In the genomic region with DNA sequence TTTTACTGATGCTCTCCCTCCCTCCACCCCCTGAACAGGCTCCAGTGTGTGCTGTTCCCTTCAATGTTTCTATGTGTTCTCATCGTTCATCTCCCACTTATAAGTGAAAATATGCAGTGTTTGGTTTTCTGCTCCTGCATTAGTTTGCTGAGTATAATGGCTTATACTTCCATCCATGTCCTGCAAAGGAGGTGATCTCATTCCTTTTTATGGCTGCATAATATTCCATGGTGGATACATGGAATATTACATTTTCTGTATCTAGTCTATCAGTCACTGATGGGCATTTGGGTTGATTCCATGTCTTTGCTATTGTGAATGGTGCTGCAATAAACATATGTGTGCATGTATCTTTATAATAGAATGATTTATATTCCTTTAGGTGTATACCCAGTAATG, we compare ENCODE assay signal across 6 cellular contexts. TPM values are rescaled to one million over a fixed set of nuclear protein-coding genes. Genes with fewer than 3 reads are reported as not detected.
A peak's percentile ranks its signal among the peaks of the same experiment; 100 is the strongest.
DNase-seq lines count a peak whose midpoint lies in the region; ATAC-seq lines count a peak whose summit lies in the region.
"Not testable (repeated sequence)": the region's sequence is repeated elsewhere in the genome, so short reads cannot be mapped to it uniquely, and the experiment has no call there.

No MANE protein-coding gene starts in this region.

- H3K9me3 ChIP-seq in CD4-positive, CD25-positive, alpha-beta regulatory T cell (ENCODE audit: control insufficient read depth in 2 of 2, low read length in 2 of 2); CD8-positive, alpha-beta memory T cell (ENCODE audit: low read length); naive thymus-derived CD4-positive, alpha-beta T cell (ENCODE audit: control insufficient read depth in 2 of 3, low read length in 3 of 3): not testable (repeated sequence)

- H3K27ac Mint-ChIP-seq in CD4-positive, CD25-positive, alpha-beta regulatory T cell, result peak overlapping the region in 2 of 3 donors; percentile 30 to 98
- peak overlapping the region; percentile 32 to 97 (median 68) for H3K27ac Mint-ChIP-seq in CD8-positive, alpha-beta memory T cell
- peak overlapping the region; percentile 79 to 91 for H3K27ac Mint-ChIP-seq in T-cell
- peak overlapping the region; percentile 7 for H3K27ac Mint-ChIP-seq in activated CD8-positive, alpha-beta memory T cell treated with anti-CD3 and anti-CD28 coated beads, Interleukin-2, amount 10 ng/mL, durations not matched to agents 7 days and 5 days
- H3K27ac Mint-ChIP-seq in activated naive CD8-positive, alpha-beta T cell treated with anti-CD3 and anti-CD28 coated beads, Interleukin-2, amount 10 ng/mL, durations not matched to agents 7 days and 5 days, result peak overlapping the region; percentile 22
- peak overlapping the region in 8 of 9 donors; percentile 74 to 96 (median 90) for H3K27ac Mint-ChIP-seq in naive thymus-derived CD4-positive, alpha-beta T cell

- not testable (repeated sequence) for H3K27me3 Mint-ChIP-seq in CD4-positive, CD25-positive, alpha-beta regulatory T cell; CD8-positive, alpha-beta memory T cell; T-cell; activated CD8-positive, alpha-beta memory T cell treated with anti-CD3 and anti-CD28 coated beads, Interleukin-2, amount 10 ng/mL, durations not matched to agents 7 days and 5 days; activated naive CD8-positive, alpha-beta T cell treated with anti-CD3 and anti-CD28 coated beads, Interleukin-2, amount 10 ng/mL, durations not matched to agents 7 days and 5 days; naive thymus-derived CD4-positive, alpha-beta T cell

- H3K4me1 Mint-ChIP-seq in CD4-positive, CD25-positive, alpha-beta regulatory T cell, result peaks cover 32 to 65% (median 37%) of the 10 kb centered on the region in 4 donors
- peaks cover 43 to 75% (median 71%) of the 10 kb centered on the region in 3 donors for H3K4me1 Mint-ChIP-seq in CD8-positive, alpha-beta memory T cell
- H3K4me1 Mint-ChIP-seq in T-cell, result peaks cover 67 to 74% (median 70%) of the 10 kb centered on the region in 3 donors
- H3K4me1 Mint-ChIP-seq in activated CD8-positive, alpha-beta memory T cell treated with anti-CD3 and anti-CD28 coated beads, Interleukin-2, amount 10 ng/mL, durations not matched to agents 7 days and 5 days, result peaks cover 29% of the 10 kb centered on the region
- H3K4me1 Mint-ChIP-seq in activated naive CD8-positive, alpha-beta T cell treated with anti-CD3 and anti-CD28 coated beads, Interleukin-2, amount 10 ng/mL, durations not matched to agents 7 days and 5 days, result peaks cover 41% of the 10 kb centered on the region
- H3K4me1 Mint-ChIP-seq in naive thymus-derived CD4-positive, alpha-beta T cell, result peaks cover 34 to 81% (median 72%) of the 10 kb centered on the region in 7 donors

- peak overlapping the region; percentile 39 for H3K4me3 ChIP-seq in CD4-positive, CD25-positive, alpha-beta regulatory T cell (ENCODE audit: low read depth, low read length)
- not testable (repeated sequence) for H3K4me3 ChIP-seq in CD8-positive, alpha-beta memory T cell (ENCODE audit: low read length); naive thymus-derived CD4-positive, alpha-beta T cell (ENCODE audit: low read length)

- H3K4me3 Mint-ChIP-seq in CD4-positive, CD25-positive, alpha-beta regulatory T cell, result peak overlapping the region in 2 of 4 donors; percentile 12 to 40
- H3K4me3 Mint-ChIP-seq in CD8-positive, alpha-beta memory T cell, result peak overlapping the region in 2 of 7 donors; percentile 4 to 11
- H3K4me3 Mint-ChIP-seq in T-cell, result peak overlapping the region in 1 of 3 donors; percentile 53
- H3K4me3 Mint-ChIP-seq in activated CD8-positive, alpha-beta memory T cell treated with anti-CD3 and anti-CD28 coated beads, Interleukin-2, amount 10 ng/mL, durations not matched to agents 7 days and 5 days; activated naive CD8-positive, alpha-beta T cell treated with anti-CD3 and anti-CD28 coated beads, Interleukin-2, amount 10 ng/mL, durations not matched to agents 7 days and 5 days: not testable (repeated sequence)
- H3K4me3 Mint-ChIP-seq in naive thymus-derived CD4-positive, alpha-beta T cell, result peak overlapping the region in 5 of 10 donors; percentile 4 to 71 (median 19)

- ATAC-seq in CD4-positive, CD25-positive, alpha-beta regulatory T cell (ENCODE audit: low read depth in 2 of 2); T-cell (replicated peaks in 1 of 4); activated CD8-positive, alpha-beta memory T cell treated with anti-CD3 and anti-CD28 coated beads, Interleukin-2, amount 10 ng/mL, durations not matched to agents 7 days and 5 days; activated naive CD8-positive, alpha-beta T cell treated with anti-CD3 and anti-CD28 coated beads, Interleukin-2, amount 10 ng/mL, durations not matched to agents 7 days and 5 days (ENCODE audit: low read depth); naive thymus-derived CD4-positive, alpha-beta T cell: not testable (repeated sequence)

- H3K9me3 Mint-ChIP-seq in CD4-positive, CD25-positive, alpha-beta regulatory T cell; CD8-positive, alpha-beta memory T cell; T-cell; activated CD8-positive, alpha-beta memory T cell treated with anti-CD3 and anti-CD28 coated beads, Interleukin-2, amount 10 ng/mL, durations not matched to agents 7 days and 5 days (ENCODE audit: low read depth); activated naive CD8-positive, alpha-beta T cell treated with anti-CD3 and anti-CD28 coated beads, Interleukin-2, amount 10 ng/mL, durations not matched to agents 7 days and 5 days: not testable (repeated sequence)
- peaks cover 0 to 10% (median 0%) of the 10 kb centered on the region in 11 donors for H3K9me3 Mint-ChIP-seq in naive thymus-derived CD4-positive, alpha-beta T cell

- not testable (repeated sequence) for H3K36me3 Mint-ChIP-seq in CD4-positive, CD25-positive, alpha-beta regulatory T cell; CD8-positive, alpha-beta memory T cell; T-cell
- H3K36me3 Mint-ChIP-seq in activated CD8-positive, alpha-beta memory T cell treated with anti-CD3 and anti-CD28 coated beads, Interleukin-2, amount 10 ng/mL, durations not matched to agents 7 days and 5 days, result peaks cover 21% of the 10 kb centered on the region
- peaks cover 25% of the 10 kb centered on the region for H3K36me3 Mint-ChIP-seq in activated naive CD8-positive, alpha-beta T cell treated with anti-CD3 and anti-CD28 coated beads, Interleukin-2, amount 10 ng/mL, durations not matched to agents 7 days and 5 days
- peaks cover 0 to 35% (median 4%) of the 10 kb centered on the region in 5 donors for H3K36me3 Mint-ChIP-seq in naive thymus-derived CD4-positive, alpha-beta T cell

- not testable (repeated sequence) for H3K27ac ChIP-seq in CD4-positive, CD25-positive, alpha-beta regulatory T cell (ENCODE audit: insufficient read depth, low read length, poor library complexity, severe bottlenecking); CD8-positive, alpha-beta memory T cell (ENCODE audit: low read depth, low read length); naive thymus-derived CD4-positive, alpha-beta T cell (ENCODE audit: low read depth, low read length)

- POLR2A ChIA-PET in CD8-positive, alpha-beta memory T cell (lab: Charles Lee), result not testable (repeated sequence)
- POLR2A ChIA-PET in T-cell (lab: Charles Lee), result interaction anchor here in 1 of 2 donors (0.6 kb wide), 1 partner anchor 17 kb away, joined by 3 read pairs; no protein-coding TSS in a partner anchor
- POLR2A ChIA-PET in activated naive CD8-positive, alpha-beta T cell treated with anti-CD3 and anti-CD28 coated beads, Interleukin-2, amount 10 ng/mL, durations not matched to agents 7 days and 5 days (lab: Charles Lee), result interaction anchor here (0.9 kb wide), 2 partner anchors 9 to 118 kb away, joined by 3 read pairs; no protein-coding TSS in a partner anchor
- POLR2A ChIA-PET in naive thymus-derived CD4-positive, alpha-beta T cell (lab: Charles Lee), result interaction anchor here (1.0 to 1.1 kb wide), 2 partner anchors 42 to 58 kb away, joined by 3 read pairs; no protein-coding TSS in a partner anchor

- H3K4me1 ChIP-seq in CD4-positive, CD25-positive, alpha-beta regulatory T cell (ENCODE audit: control insufficient read depth, insufficient read depth, low read length, poor library complexity, severe bottlenecking), result peaks cover 18% of the 10 kb centered on the region
- H3K4me1 ChIP-seq in CD8-positive, alpha-beta memory T cell (ENCODE audit: insufficient read depth, low read length), result peaks cover 23% of the 10 kb centered on the region
- peaks cover 8 to 36% of the 10 kb centered on the region in 2 donors for H3K4me1 ChIP-seq in naive thymus-derived CD4-positive, alpha-beta T cell (ENCODE audit: control insufficient read depth in 2 of 2, insufficient read depth in 2 of 2, low read length in 2 of 2)

- not testable (repeated sequence) for H3K27me3 ChIP-seq in CD4-positive, CD25-positive, alpha-beta regulatory T cell (ENCODE audit: control insufficient read depth, insufficient read depth, low read length); CD8-positive, alpha-beta memory T cell (ENCODE audit: insufficient read depth, low read length, poor library complexity, severe bottlenecking); naive thymus-derived CD4-positive, alpha-beta T cell (ENCODE audit: control insufficient read depth in 2 of 2, insufficient read depth in 2 of 2, low read length in 2 of 2)

- CTCF ChIA-PET in CD8-positive, alpha-beta memory T cell (lab: Charles Lee), result interaction anchor here (0.8 kb wide), 1 partner anchor 169 kb away, joined by 3 read pairs; no protein-coding TSS in a partner anchor
- CTCF ChIA-PET in T-cell (lab: Charles Lee); naive thymus-derived CD4-positive, alpha-beta T cell (lab: Charles Lee): not testable (repeated sequence)
- CTCF ChIA-PET in activated CD8-positive, alpha-beta memory T cell treated with anti-CD3 and anti-CD28 coated beads, Interleukin-2, amount 10 ng/mL, durations not matched to agents 7 days and 5 days (lab: Charles Lee), result interaction anchor here (1.2 kb wide), 1 partner anchor 20 kb away, joined by 3 read pairs; no protein-coding TSS in a partner anchor

- intact Hi-C loops in naive thymus-derived CD4-positive, alpha-beta T cell (cut with micrococcal nuclease), result loop anchor here (1.0 to 5.0 kb wide), 5 partner anchors 11 to 170 kb away; a partner anchor contains a TSS

- not testable (repeated sequence) for DNase-seq in CD4-positive, CD25-positive, alpha-beta regulatory T cell; CD8-positive, alpha-beta memory T cell; T-cell; activated CD8-positive, alpha-beta memory T cell treated with anti-CD3 and anti-CD28 coated beads, Interleukin-2, amount 10 ng/mL, durations not matched to agents 7 days and 5 days; activated naive CD8-positive, alpha-beta T cell treated with anti-CD3 and anti-CD28 coated beads, Interleukin-2, amount 10 ng/mL, durations not matched to agents 7 days and 5 days; naive thymus-derived CD4-positive, alpha-beta T cell

- H3K36me3 ChIP-seq in CD4-positive, CD25-positive, alpha-beta regulatory T cell (ENCODE audit: control insufficient read depth, insufficient read depth, low read length); CD8-positive, alpha-beta memory T cell (ENCODE audit: insufficient read depth, low read length); naive thymus-derived CD4-positive, alpha-beta T cell (ENCODE audit: control insufficient read depth in 2 of 3, insufficient read depth in 3 of 3, low read length in 3 of 3): not testable (repeated sequence)

RNA-seq across cellular contexts. Expression of a gene that starts 41.4 kb away (rescaled TPM):
- 30.6 TPM for total RNA-seq in CD4-positive, CD25-positive, alpha-beta regulatory T cell
- polyA plus RNA-seq in CD4-positive, CD25-positive, alpha-beta regulatory T cell, result 10 to 100 TPM; 31.8 to 49.8 (median 45.7) TPM
- 10 to 100 TPM; 58.5 to 68.6 TPM for total RNA-seq in CD8-positive, alpha-beta memory T cell
- 38.6 TPM for polyA plus RNA-seq in CD8-positive, alpha-beta memory T cell
- total RNA-seq in T-cell, result 10 to 100 TPM; 42.7 to 65.6 (median 45.0) TPM
- 10 to 100 TPM; 28.2 to 36.4 TPM for total RNA-seq in activated CD8-positive, alpha-beta memory T cell treated with anti-CD3 and anti-CD28 coated beads, Interleukin-2, amount 10 ng/mL, durations not matched to agents 7 days and 5 days
- 10 to 100 TPM; 32.4 to 37.1 TPM for total RNA-seq in activated naive CD8-positive, alpha-beta T cell treated with anti-CD3 and anti-CD28 coated beads, Interleukin-2, amount 10 ng/mL, durations not matched to agents 7 days and 5 days
- 10 to 100 TPM; 26.3 to 72.2 (median 45.3) TPM for total RNA-seq in naive thymus-derived CD4-positive, alpha-beta T cell
- 10 to 100 TPM; 53.7 to 57.4 TPM for polyA plus RNA-seq in naive thymus-derived CD4-positive, alpha-beta T cell

Comparison
In these comparisons a context has a peak if more than half of its experiments do, and no peak if none do; other contexts are left out.
1. H3K27ac Mint-ChIP-seq: peak in every context shown above with its lines; median percentile 90 in naive thymus-derived CD4-positive, alpha-beta T cell; 85 in T-cell; 68 in CD8-positive, alpha-beta memory T cell; 64 in CD4-positive, CD25-positive, alpha-beta regulatory T cell; 22 in activated naive CD8-positive, alpha-beta T cell treated with anti-CD3 and anti-CD28 coated beads, Interleukin-2, amount 10 ng/mL, durations not matched to agents 7 days and 5 days; 7 in activated CD8-positive, alpha-beta memory T cell treated with anti-CD3 and anti-CD28 coated beads, Interleukin-2, amount 10 ng/mL, durations not matched to agents 7 days and 5 days.